ENCODE assay signal across 33 cellular contexts in the genomic region with DNA sequence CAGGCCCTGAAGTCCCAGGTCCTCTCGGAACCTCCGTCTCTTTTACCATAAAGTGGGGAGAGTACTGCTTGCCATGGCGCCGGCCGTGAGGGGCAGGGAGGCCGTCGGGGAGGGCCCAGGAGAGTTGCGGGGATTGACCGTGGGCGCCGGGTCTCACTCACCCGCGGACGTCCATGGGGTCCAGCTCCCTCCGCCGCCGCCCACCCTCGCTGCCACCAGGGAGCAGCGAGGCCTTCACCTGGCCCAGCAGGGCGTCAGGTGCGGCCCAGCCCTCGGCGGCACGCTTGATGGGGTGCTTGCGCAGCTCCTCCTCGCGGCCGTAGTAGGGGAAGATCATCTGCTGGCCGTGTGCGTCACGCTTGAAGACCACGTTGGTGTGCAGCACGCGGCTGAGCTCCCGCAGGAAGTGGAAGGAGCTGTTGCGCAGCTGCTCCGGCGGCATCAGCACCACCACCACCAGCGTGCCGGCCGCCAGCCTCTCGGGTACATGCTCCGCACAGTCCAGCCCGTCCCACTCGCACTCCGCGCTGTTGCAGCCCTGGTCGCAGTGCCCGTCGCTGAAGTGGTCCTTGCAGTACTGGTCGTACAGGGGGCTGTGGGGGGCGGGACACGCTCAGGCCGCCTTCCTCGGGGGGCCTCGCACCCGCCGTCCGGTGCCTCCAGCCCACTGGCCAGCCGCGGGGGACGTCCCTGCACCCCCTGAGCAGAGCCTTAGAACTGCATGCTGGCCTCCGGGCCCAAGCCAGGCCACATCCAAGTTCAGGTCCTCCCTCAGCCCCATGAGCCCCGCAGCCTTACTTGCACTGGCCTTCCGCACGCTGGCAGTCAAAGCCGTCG.
"Had no signal": no experiment of that assay in that cellular context is flagged by ENCODE, and none has a peak within 500 bp of the region (broad histone marks: within the 10 kb centered on the region; RNA-seq: fewer than 3 reads in every experiment).

No MANE protein-coding gene starts in this region.

- H3K4me1 Mint-ChIP-seq: activated B cell treated with CpG ODN at 0.5 μM for 24 hours; activated naive CD4-positive, alpha-beta T cell treated with anti-CD3 and anti-CD28 coated beads, Interleukin-2, amount 10 ng/mL, durations not matched to agents 7 days and 5 days; activated naive CD8-positive, alpha-beta T cell treated with anti-CD3 and anti-CD28 coated beads, Interleukin-2, amount 50 U/mL, for 24 hours; brain; T-cell; T-helper 17 cell had no signal

- H3K9me3 Mint-ChIP-seq: activated B cell treated with CpG ODN at 0.5 μM for 24 hours; activated CD4-positive, alpha-beta memory T cell treated with anti-CD3 and anti-CD28 coated beads for 36 hours; activated naive CD4-positive, alpha-beta T cell treated with anti-CD3 and anti-CD28 coated beads, Interleukin-2, amount 10 ng/mL, durations not matched to agents 7 days and 5 days; activated naive CD8-positive, alpha-beta T cell treated with anti-CD3 and anti-CD28 coated beads, Interleukin-2, amount 50 U/mL, for 24 hours; activated T-cell treated with anti-CD3 and anti-CD28 coated beads, Interleukin-2, amount 50 U/mL, for 4 hours; brain; T-cell had no signal

- H3K4me3 ChIP-seq: MG63, Peyer's patch had no signal

- H3K36me3 Mint-ChIP-seq: activated naive CD8-positive, alpha-beta T cell had no signal

- DNase-seq: activated B cell treated with CpG ODN at 0.5 μM for 24 hours; activated CD4-positive, alpha-beta memory T cell treated with anti-CD3 and anti-CD28 coated beads for 36 hours; activated CD4-positive, alpha-beta T cell treated with anti-CD3 and anti-CD28 coated beads for 4 hours; activated CD4-positive, alpha-beta T cell treated with anti-CD3 and anti-CD28 coated beads, Interleukin-2, amount 50 U/mL, for 1 hour; activated CD4-positive, CD25-positive, alpha-beta regulatory T cell treated with anti-CD3 and anti-CD28 coated beads, Interleukin-2, amount 50 U/mL, for 72 hours; activated CD8-positive, alpha-beta memory T cell treated with anti-CD3 and anti-CD28 coated beads, Interleukin-2, amount 50 U/mL, for 4 hours; activated effector memory CD4-positive, alpha-beta T cell treated with Interleukin-2 at 50 U/mL for 16 hours; activated naive CD4-positive, alpha-beta T cell treated with anti-CD3 and anti-CD28 coated beads, Interleukin-2, amount 10 ng/mL, durations not matched to agents 7 days and 5 days; activated naive CD8-positive, alpha-beta T cell treated with anti-CD3 and anti-CD28 coated beads, Interleukin-2, amount 50 U/mL, for 24 hours; activated T-cell treated with anti-CD3 and anti-CD28 coated beads for 4 hours; activated T-cell treated with anti-CD3 and anti-CD28 coated beads, Interleukin-2, amount 50 U/mL, for 4 hours; anterior cingulate cortex; central memory CD4-positive, alpha-beta T cell; Karpas-422; MG63; NCI-H1048; NCI-H1105 treated with DMSO at 0.1 percent for 48 hours; NCI-H1436 treated with DMSO at 0.1 percent for 48 hours; NCI-H1694 treated with DMSO at 0.1 percent for 48 hours; NCI-H2029; NCI-H345; NCI-H524 treated with DMSO at 0.1 percent for 48 hours; PC-3; Peyer's patch; RPMI8226; SIG-M5; T-cell; T-helper 17 cell had no signal

- H3K9me3 ChIP-seq: MG63, Peyer's patch had no signal

- H3K4me1 ChIP-seq: Peyer's patch had no signal

- H3K27me3 ChIP-seq: MG63, Peyer's patch had no signal

- H3K27ac Mint-ChIP-seq: activated B cell treated with CpG ODN at 0.5 μM for 24 hours; activated CD4-positive, alpha-beta memory T cell treated with anti-CD3 and anti-CD28 coated beads for 36 hours; activated naive CD4-positive, alpha-beta T cell treated with anti-CD3 and anti-CD28 coated beads, Interleukin-2, amount 10 ng/mL, durations not matched to agents 7 days and 5 days; activated naive CD8-positive, alpha-beta T cell; activated naive CD8-positive, alpha-beta T cell treated with anti-CD3 and anti-CD28 coated beads, Interleukin-2, amount 50 U/mL, for 24 hours; T-cell; T-helper 17 cell had no signal

- ATAC-seq: activated naive CD8-positive, alpha-beta T cell treated with anti-CD3 and anti-CD28 coated beads, Interleukin-2, amount 50 U/mL, for 24 hours; activated T-cell treated with anti-CD3 and anti-CD28 coated beads, Interleukin-2, amount 50 U/mL, for 4 hours; PC-3; Right ventricle myocardium inferior; SK-N-SH treated with all-trans-retinoic acid at 6 μM for 48 hours; T-cell; T-helper 17 cell had no signal

- H3K27ac ChIP-seq: Peyer's patch, VCaP had no signal

- H3K4me3 Mint-ChIP-seq: activated B cell treated with CpG ODN at 0.5 μM for 24 hours; activated CD4-positive, alpha-beta memory T cell treated with anti-CD3 and anti-CD28 coated beads for 36 hours; activated naive CD4-positive, alpha-beta T cell treated with anti-CD3 and anti-CD28 coated beads, Interleukin-2, amount 10 ng/mL, durations not matched to agents 7 days and 5 days; activated naive CD8-positive, alpha-beta T cell; activated naive CD8-positive, alpha-beta T cell treated with anti-CD3 and anti-CD28 coated beads, Interleukin-2, amount 50 U/mL, for 24 hours; activated T-cell treated with anti-CD3 and anti-CD28 coated beads, Interleukin-2, amount 50 U/mL, for 4 hours; brain; T-cell; T-helper 17 cell had no signal

- H3K27me3 Mint-ChIP-seq: activated B cell treated with CpG ODN at 0.5 μM for 24 hours; activated CD4-positive, alpha-beta memory T cell treated with anti-CD3 and anti-CD28 coated beads for 36 hours; activated naive CD4-positive, alpha-beta T cell treated with anti-CD3 and anti-CD28 coated beads, Interleukin-2, amount 10 ng/mL, durations not matched to agents 7 days and 5 days; activated naive CD8-positive, alpha-beta T cell; activated naive CD8-positive, alpha-beta T cell treated with anti-CD3 and anti-CD28 coated beads, Interleukin-2, amount 50 U/mL, for 24 hours; brain; T-cell; T-helper 17 cell had no signal

- H3K36me3 ChIP-seq: MG63 had no signal
